ENCODE assay signal across 1 cellular context in genomic region chr1:36924282-36924791, GRCh38.
TF ChIP-seq lines count a peak whose summit lies in the region.

No MANE protein-coding gene starts in this region.

TF ChIP-seq in HEK293, 187 proteins besides CTCF, POLR2A, EP300 and RAD21 (continued from another document):
- TF ChIP-seq PBX3 (CRISPR knock-in tag; IDR thresholded peaks at IDR 0.05) (0 out of 2 replicates have a peak, but pooled peaks have one; percentile 48), ZXDB (tag by site-specific recombination; IDR thresholded peaks at IDR 0.05) (no peak)
